ENCODE assay signal across 1 cellular context in the genomic region with DNA sequence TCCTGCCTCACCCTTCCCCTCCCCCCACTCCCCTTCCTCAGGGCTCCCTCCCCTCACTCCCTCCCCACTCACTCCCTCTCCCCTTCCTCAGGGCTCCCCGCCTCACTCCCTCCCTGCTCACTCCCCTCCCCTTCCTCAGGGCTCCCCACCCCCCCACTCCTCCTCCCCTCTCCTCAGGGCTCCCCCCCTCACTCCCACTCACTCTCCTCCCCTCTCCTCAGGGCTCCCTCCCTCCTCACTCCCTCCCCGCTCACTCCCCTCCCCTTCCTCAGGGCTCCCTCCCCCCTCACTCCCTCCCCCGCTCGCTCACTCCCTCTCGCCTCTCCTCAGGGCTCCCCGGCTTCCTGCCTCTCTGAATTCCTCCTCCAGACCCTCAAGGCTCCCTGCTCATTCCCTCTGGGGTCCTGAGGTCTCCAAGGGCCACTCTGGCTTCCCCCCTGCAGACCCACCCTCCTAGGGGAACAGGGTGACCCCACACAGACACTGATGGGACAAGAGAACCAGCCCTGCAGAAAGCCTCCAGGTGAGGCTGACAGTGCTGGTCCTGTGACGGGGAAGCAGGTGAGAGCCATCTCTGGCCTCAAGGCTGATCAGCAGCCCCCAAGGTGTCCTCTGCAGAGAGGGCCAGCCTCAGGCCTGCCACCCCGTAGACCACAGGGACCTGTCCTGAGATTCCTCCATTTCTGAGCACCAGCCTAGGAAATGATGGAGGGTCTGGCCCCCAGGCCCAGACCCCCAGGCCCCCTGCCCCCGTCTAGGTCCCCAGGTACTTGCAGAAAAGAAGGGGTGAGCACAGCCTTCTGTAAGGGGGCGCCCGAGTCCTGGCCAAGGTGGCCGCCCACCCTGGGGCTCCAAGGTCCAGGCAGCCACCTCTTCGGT.
TF ChIP-seq lines count a peak whose summit lies in the region.

No MANE protein-coding gene starts in this region.

TF ChIP-seq in HepG2, 621 proteins besides CTCF, POLR2A, EP300 and RAD21:
- TF ChIP-seq, protein P1, sequence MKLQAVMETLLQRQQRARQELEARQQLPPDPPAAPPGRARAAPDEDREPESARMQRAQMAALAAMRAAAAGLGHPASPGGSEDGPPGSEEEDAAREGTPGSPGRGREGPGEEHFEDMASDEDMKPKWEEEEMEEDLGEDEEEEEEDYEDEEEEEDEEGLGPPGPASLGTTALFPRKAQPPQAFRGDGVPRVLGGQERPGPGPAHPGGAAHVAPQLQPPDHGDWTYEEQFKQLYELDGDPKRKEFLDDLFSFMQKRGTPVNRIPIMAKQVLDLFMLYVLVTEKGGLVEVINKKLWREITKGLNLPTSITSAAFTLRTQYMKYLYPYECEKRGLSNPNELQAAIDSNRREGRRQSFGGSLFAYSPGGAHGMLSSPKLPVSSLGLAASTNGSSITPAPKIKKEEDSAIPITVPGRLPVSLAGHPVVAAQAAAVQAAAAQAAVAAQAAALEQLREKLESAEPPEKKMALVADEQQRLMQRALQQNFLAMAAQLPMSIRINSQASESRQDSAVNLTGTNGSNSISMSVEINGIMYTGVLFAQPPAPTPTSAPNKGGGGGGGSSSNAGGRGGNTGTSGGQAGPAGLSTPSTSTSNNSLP (IDR thresholded peaks at IDR 0.05; ENCODE audit: low read depth, low read length): no peak
- TF ChIP-seq RFXANK (CRISPR knock-in tag; IDR thresholded peaks at IDR 0.05) (no peak), ZC3H13 (CRISPR knock-in tag; IDR thresholded peaks at IDR 0.05) (no peak), SP5 (CRISPR knock-in tag; IDR thresholded peaks at IDR 0.05; ENCODE audit: borderline replicate concordance, low read depth) (no peak), PRMT3 (CRISPR knock-in tag; IDR thresholded peaks at IDR 0.05; ENCODE audit: borderline replicate concordance, low read depth) (no peak), BHLHE40 (IDR thresholded peaks at IDR 0.05; ENCODE audit: low read length) (no peak), ZNF225 (CRISPR knock-in tag; IDR thresholded peaks at IDR 0.05) (no peak), ZNF263 (CRISPR knock-in tag; IDR thresholded peaks at IDR 0.05) (no peak)
- TF ChIP-seq, protein P2, sequence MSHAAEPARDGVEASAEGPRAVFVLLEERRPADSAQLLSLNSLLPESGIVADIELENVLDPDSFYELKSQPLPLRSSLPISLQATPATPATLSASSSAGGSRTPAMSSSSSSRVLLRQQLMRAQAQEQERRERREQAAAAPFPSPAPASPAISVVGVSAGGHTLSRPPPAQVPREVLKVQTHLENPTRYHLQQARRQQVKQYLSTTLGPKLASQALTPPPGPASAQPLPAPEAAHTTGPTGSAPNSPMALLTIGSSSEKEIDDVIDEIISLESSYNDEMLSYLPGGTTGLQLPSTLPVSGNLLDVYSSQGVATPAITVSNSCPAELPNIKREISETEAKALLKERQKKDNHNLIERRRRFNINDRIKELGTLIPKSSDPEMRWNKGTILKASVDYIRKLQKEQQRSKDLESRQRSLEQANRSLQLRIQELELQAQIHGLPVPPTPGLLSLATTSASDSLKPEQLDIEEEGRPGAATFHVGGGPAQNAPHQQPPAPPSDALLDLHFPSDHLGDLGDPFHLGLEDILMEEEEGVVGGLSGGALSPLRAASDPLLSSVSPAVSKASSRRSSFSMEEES (CRISPR knock-in tag; IDR thresholded peaks at IDR 0.05): no peak
- TF ChIP-seq, protein P3, sequence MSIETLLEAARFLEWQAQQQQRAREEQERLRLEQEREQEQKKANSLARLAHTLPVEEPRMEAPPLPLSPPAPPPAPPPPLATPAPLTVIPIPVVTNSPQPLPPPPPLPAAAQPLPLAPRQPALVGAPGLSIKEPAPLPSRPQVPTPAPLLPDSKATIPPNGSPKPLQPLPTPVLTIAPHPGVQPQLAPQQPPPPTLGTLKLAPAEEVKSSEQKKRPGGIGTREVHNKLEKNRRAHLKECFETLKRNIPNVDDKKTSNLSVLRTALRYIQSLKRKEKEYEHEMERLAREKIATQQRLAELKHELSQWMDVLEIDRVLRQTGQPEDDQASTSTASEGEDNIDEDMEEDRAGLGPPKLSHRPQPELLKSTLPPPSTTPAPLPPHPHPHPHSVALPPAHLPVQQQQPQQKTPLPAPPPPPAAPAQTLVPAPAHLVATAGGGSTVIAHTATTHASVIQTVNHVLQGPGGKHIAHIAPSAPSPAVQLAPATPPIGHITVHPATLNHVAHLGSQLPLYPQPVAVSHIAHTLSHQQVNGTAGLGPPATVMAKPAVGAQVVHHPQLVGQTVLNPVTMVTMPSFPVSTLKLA (IDR thresholded peaks at IDR 0.05): no peak
- TF ChIP-seq, protein P4, sequence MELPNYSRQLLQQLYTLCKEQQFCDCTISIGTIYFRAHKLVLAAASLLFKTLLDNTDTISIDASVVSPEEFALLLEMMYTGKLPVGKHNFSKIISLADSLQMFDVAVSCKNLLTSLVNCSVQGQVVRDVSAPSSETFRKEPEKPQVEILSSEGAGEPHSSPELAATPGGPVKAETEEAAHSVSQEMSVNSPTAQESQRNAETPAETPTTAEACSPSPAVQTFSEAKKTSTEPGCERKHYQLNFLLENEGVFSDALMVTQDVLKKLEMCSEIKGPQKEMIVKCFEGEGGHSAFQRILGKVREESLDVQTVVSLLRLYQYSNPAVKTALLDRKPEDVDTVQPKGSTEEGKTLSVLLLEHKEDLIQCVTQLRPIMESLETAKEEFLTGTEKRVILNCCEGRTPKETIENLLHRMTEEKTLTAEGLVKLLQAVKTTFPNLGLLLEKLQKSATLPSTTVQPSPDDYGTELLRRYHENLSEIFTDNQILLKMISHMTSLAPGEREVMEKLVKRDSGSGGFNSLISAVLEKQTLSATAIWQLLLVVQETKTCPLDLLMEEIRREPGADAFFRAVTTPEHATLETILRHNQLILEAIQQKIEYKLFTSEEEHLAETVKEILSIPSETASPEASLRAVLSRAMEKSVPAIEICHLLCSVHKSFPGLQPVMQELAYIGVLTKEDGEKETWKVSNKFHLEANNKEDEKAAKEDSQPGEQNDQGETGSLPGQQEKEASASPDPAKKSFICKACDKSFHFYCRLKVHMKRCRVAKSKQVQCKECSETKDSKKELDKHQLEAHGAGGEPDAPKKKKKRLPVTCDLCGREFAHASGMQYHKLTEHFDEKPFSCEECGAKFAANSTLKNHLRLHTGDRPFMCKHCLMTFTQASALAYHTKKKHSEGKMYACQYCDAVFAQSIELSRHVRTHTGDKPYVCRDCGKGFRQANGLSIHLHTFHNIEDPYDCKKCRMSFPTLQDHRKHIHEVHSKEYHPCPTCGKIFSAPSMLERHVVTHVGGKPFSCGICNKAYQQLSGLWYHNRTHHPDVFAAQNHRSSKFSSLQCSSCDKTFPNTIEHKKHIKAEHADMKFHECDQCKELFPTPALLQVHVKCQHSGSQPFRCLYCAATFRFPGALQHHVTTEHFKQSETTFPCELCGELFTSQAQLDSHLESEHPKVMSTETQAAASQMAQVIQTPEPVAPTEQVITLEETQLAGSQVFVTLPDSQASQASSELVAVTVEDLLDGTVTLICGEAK (IDR thresholded peaks at IDR 0.05): no peak
- TF ChIP-seq, protein P4 (CRISPR knock-in tag; IDR thresholded peaks at IDR 0.05): no peak
